Comparison of ENCODE assay signal across 8 cellular contexts in genomic region chr19:48795055-48795854, GRCh38. TPM values are rescaled to one million over a fixed set of nuclear protein-coding genes. Genes with fewer than 3 reads are reported as not detected.
DNase-seq lines count a peak whose midpoint lies in the region; ATAC-seq and TF ChIP-seq lines count a peak whose summit lies in the region.

No MANE protein-coding gene starts in this region.

- no peaks in the 10 kb centered on the region for H3K4me1 ChIP-seq in colonic mucosa

- H3K4me3 ChIP-seq in AG09309 (ENCODE audit: control insufficient read depth, low read depth, low read length), result peak overlapping the region; percentile 52
- peak overlapping the region; percentile 33 for H3K4me3 ChIP-seq in colonic mucosa

- intact Hi-C loops in colonic mucosa (cut with DNase I), result loop anchor here (2.0 to 5.0 kb wide), 2 partner anchors 40 to 172 kb away; partner anchors contain the start of gene FTL
- intact Hi-C loops in left colon (cut with DNase I, micrococcal nuclease), result no loop called here

- peak overlapping the region; percentile 33 to 38 for H3K9ac ChIP-seq in colonic mucosa (ENCODE audit: low read depth in 2 of 2, low read length in 2 of 2)

- ATAC-seq in GM19025 (IDR thresholded peaks at IDR 0.05; ENCODE audit: low read depth, unreplicated experiment), result peak; percentile 73
- peak; percentile 62 for ATAC-seq in HG03378 (IDR thresholded peaks at IDR 0.05; ENCODE audit: unreplicated experiment)
- ATAC-seq in left colon, result peak; percentile 98

- no peaks in the 10 kb centered on the region for H3K9me3 ChIP-seq in colonic mucosa

- H3K36me3 ChIP-seq in colonic mucosa, result no peaks in the 10 kb centered on the region

- peak overlapping the region; percentile 34 for H3K27ac ChIP-seq in colonic mucosa

- DNase-seq in AG09309 (ENCODE audit: low read depth) (peak; percentile 71), NCI-H524 (lab: John Stamatoyannopoulos, UW) (peak; percentile 88 to 94), colonic mucosa (peak; percentile 92), left colon (peak; percentile 91 to 93)
- peak; percentile 89 for DNase-seq in activated CD4-positive, alpha-beta T cell treated with anti-CD3 and anti-CD28 coated beads for 48 hours
- DNase-seq in stimulated activated CD4-positive, alpha-beta T cell treated with anti-CD3 and anti-CD28 coated beads, Interleukin-1b, Interleukin-23, amount 100 ng/mL, for 24 hours (ENCODE audit: low read depth in 4 of 4, low spot score in 1 of 4), result peak; percentile 59 to 74 (median 68)

- TF ChIP-seq CTCF in AG09309 (IDR thresholded peaks at IDR 0.05; ENCODE audit: control insufficient read depth, insufficient read depth, low read depth, low read length, missing control alignments) (peak; percentile 96), colonic mucosa (IDR thresholded peaks at IDR 0.05) (peak; percentile 96)

- H3K27me3 ChIP-seq in colonic mucosa, result no peaks in the 10 kb centered on the region

RNA-seq across cellular contexts. Expression of gene BCAT2, which starts 15.6 kb away (rescaled TPM):
- total RNA-seq in colonic mucosa (10 to 100 TPM; 74.8 to 85.5 TPM), left colon (10 to 100 TPM; 57.5 to 78.0 TPM)

RNA-seq across cellular contexts. Expression of gene FGF21, which starts 39.9 kb away (rescaled TPM):
- total RNA-seq in colonic mucosa (not detected), left colon (not detected)

RNA-seq across cellular contexts. Expression of gene HSD17B14, which starts 41.0 kb away (rescaled TPM):
- total RNA-seq in colonic mucosa (1 to 10 TPM in 1 of 2 donors, under 1 TPM in 1; 0.79 to 2.8 TPM), left colon (1 to 10 TPM; 3.3 to 4.6 TPM)

RNA-seq across cellular contexts. Expression of gene FUT1, which starts 42.8 kb away (rescaled TPM):
- total RNA-seq in colonic mucosa, result under 1 TPM; 0.59 to 0.80 TPM
- total RNA-seq in left colon, result under 1 TPM; 0.37 to 0.56 TPM

RNA-seq across cellular contexts. Expression of gene IZUMO1, which starts 48.5 kb away (rescaled TPM):
- total RNA-seq in colonic mucosa, result not detected
- not detected for total RNA-seq in left colon

Comparison
In these comparisons a context has a peak if more than half of its experiments do, and no peak if none do; other contexts are left out.
1. Peak in every context shown above with its lines: DNase-seq, ATAC-seq, H3K4me3 ChIP-seq and H3K27ac ChIP-seq.